ENCODE assay signal across 10 cellular contexts in the genomic region with DNA sequence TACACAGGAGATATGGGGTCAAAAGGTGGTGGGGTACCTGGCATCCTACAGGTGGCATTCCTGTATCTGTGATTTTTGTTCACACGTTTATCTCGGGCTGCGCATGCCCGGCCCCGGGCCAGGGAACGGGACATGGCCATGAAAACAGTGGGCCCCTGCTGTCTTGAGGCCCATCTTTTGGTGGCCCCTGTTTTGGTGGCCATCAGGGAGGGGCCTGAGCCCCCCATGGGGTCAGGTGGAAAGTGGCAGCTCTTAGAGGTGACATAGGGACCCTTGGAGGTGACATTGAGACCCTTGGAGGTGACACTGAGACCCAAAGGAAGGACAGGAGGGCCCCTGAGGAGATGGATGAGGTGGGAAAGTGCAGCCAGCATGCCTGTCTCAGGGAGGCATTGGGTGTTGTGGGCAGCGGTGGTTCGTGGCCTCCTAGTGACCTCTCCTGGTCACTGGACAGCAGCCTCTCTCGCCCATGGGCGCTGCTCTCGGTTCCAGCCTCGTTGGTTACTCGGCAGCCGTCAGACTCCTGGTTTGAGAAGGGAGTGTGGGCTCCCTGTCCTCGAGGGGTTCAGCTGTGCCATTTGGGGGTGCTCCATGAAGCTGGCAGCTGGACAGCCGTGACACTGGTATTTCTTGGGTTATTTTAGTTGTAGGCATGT. TPM values are rescaled to one million over a fixed set of nuclear protein-coding genes. Genes with fewer than 3 reads are reported as not detected.
DNase-seq lines count a peak whose midpoint lies in the region; FAIRE-seq and TF ChIP-seq lines count a peak whose summit lies in the region.
"Had no signal": no experiment of that assay in that cellular context is flagged by ENCODE, and none has a peak within 500 bp of the region (broad histone marks: within the 10 kb centered on the region; RNA-seq: fewer than 3 reads in every experiment).

No MANE protein-coding gene starts in this region.

- intact Hi-C loops in activated CD4-positive, alpha-beta memory T cell treated with anti-CD3 and anti-CD28 coated beads for 36 hours (cut with micrococcal nuclease), result no loop called here

- H3K4me3 Mint-ChIP-seq in activated CD4-positive, alpha-beta memory T cell treated with anti-CD3 and anti-CD28 coated beads for 36 hours, result no peak overlapping the region

- no peaks in the 10 kb centered on the region for H3K9me3 Mint-ChIP-seq in activated CD4-positive, alpha-beta memory T cell treated with anti-CD3 and anti-CD28 coated beads for 36 hours

- H3K27me3 ChIP-seq in kidney epithelial cell (ENCODE audit: control insufficient read depth, insufficient read depth, low read length), result peaks cover 8% of the 10 kb centered on the region

- H3K27ac ChIP-seq in substantia nigra (ENCODE audit: low read depth, low read length, poor library complexity, severe bottlenecking), result no peak overlapping the region
- H3K27ac ChIP-seq: RWPE1 had no signal

- H3K36me3 ChIP-seq in kidney epithelial cell (ENCODE audit: control insufficient read depth, insufficient read depth, low read length), result no peaks in the 10 kb centered on the region

- FAIRE-seq in urothelium cell line (lab: Jason Lieb, UNC), result no peak

- DNase-seq in HK-2 (ENCODE audit: unreplicated experiment), result peak; percentile 58
- peak; percentile 39 for DNase-seq in astrocyte of the hippocampus (ENCODE audit: low read depth, low spot score)
- no peak for DNase-seq in kidney epithelial cell (ENCODE audit: low read depth)
- DNase-seq in substantia nigra (lab: John Stamatoyannopoulos, UW), result peak in 30 of 49 donors; percentile 8 to 73 (median 48)
- DNase-seq in activated CD4-positive, alpha-beta memory T cell treated with anti-CD3 and anti-CD28 coated beads for 36 hours, result no peak
- DNase-seq in foreskin melanocyte, result no peak
- no peak for DNase-seq in urothelium cell line (ENCODE audit: low spot score)
- no peak for DNase-seq in GOT3 (lab: John Stamatoyannopoulos, UW)
- DNase-seq: NCI-H1694 treated with DMSO at 0.1 percent for 48 hours had no signal

- H3K4me3 ChIP-seq in kidney epithelial cell (ENCODE audit: low read depth, low read length), result no peak overlapping the region

- peaks cover 1% of the 10 kb centered on the region for H3K36me3 Mint-ChIP-seq in activated CD4-positive, alpha-beta memory T cell treated with anti-CD3 and anti-CD28 coated beads for 36 hours

- peaks cover 27% of the 10 kb centered on the region for H3K4me1 Mint-ChIP-seq in activated CD4-positive, alpha-beta memory T cell treated with anti-CD3 and anti-CD28 coated beads for 36 hours (ENCODE audit: low read depth)

- no peaks in the 10 kb centered on the region for H3K27me3 Mint-ChIP-seq in activated CD4-positive, alpha-beta memory T cell treated with anti-CD3 and anti-CD28 coated beads for 36 hours

- no peak overlapping the region for H3K27ac Mint-ChIP-seq in activated CD4-positive, alpha-beta memory T cell treated with anti-CD3 and anti-CD28 coated beads for 36 hours

- POLR2A ChIA-PET in activated CD4-positive, alpha-beta memory T cell treated with anti-CD3 and anti-CD28 coated beads for 36 hours (lab: Charles Lee), result interaction anchor here (1.6 kb wide), 1 partner anchor 12 kb away, joined by 3 read pairs; no protein-coding TSS in a partner anchor

- peak; percentile 27 for TF ChIP-seq CTCF in kidney epithelial cell (IDR thresholded peaks at IDR 0.05; ENCODE audit: insufficient read depth, low read length, poor library complexity, severe bottlenecking)

- CTCF ChIA-PET in activated CD4-positive, alpha-beta memory T cell treated with anti-CD3 and anti-CD28 coated beads for 36 hours (lab: Charles Lee), result interaction anchor here (0.7 kb wide), 1 partner anchor 118 kb away, joined by 3 read pairs; no protein-coding TSS in a partner anchor

RNA-seq across cellular contexts. Expression of a gene that starts 39.9 kb away (rescaled TPM):
- total RNA-seq in kidney epithelial cell, result 45.1 and 47.7 TPM in 2 replicates
- total RNA-seq in activated CD4-positive, alpha-beta memory T cell treated with anti-CD3 and anti-CD28 coated beads for 36 hours, result 1 to 10 TPM; 7.4 to 7.5 TPM

Comparison
In these comparisons a context has a peak if more than half of its experiments do, and no peak if none do; other contexts are left out.
1. DNase-seq: peak in HK-2 (single experiment), astrocyte of the hippocampus (single experiment) and substantia nigra (30 of 49); none in kidney epithelial cell (single experiment), activated CD4-positive, alpha-beta memory T cell treated with anti-CD3 and anti-CD28 coated beads for 36 hours (single experiment), foreskin melanocyte (single experiment), urothelium cell line (single experiment) and GOT3 (single experiment).